Comparison of ENCODE assay signal across 10 cellular contexts in the genomic region with DNA sequence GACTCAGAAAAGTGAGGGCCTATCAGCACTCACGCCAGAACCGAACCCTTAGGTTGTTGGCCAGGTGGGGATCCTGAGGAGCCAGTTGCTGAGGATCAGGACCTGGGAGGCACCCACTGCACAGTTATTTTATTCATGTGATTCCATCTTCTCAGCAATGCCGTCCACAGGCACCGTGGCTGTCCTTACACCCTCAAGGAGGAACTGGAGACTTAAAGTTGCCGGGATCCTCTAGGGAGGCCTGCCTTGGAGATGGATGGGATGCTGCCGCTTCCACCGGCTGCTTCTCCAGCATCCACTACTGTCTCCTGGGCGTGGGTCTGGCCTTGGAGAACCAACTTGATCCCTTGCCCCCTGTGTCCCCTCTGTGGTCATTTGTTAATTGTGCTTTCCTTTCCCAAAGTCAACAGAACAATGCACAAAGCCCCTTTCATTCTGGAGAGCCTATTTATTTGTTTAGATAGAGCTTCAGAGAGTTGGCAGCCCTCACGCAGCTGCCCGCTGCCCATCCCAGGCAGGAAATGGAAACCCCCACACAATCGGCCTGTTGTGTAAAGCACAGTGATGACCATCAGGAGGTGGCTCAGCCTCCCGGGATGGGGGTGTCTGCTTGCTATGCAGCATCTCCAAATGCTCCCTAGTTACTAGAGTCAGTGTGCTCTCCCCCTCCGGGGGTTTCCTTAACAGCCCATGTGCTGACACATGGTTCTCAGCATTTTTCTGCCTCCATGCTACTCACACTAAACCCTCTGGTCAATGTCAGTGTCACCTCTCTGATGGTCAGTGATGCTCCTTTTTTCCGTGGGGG. TPM values are rescaled to one million over a fixed set of nuclear protein-coding genes. Genes with fewer than 3 reads are reported as not detected.
DNase-seq lines count a peak whose midpoint lies in the region; ATAC-seq lines count a peak whose summit lies in the region.
"Had no signal": no experiment of that assay in that cellular context is flagged by ENCODE, and none has a peak within 500 bp of the region (broad histone marks: within the 10 kb centered on the region; RNA-seq: fewer than 3 reads in every experiment).

No MANE protein-coding gene starts in this region.

- peaks cover 23% of the 10 kb centered on the region for H3K4me1 ChIP-seq in SJCRH30
- H3K4me1 ChIP-seq in HAP-1 = no peaks in the 10 kb centered on the region

- in situ Hi-C loops in HAP-1 (cut with MboI; ENCODE audit: low sequenced_read_pairs) = no loop called here

- H3K9me3 ChIP-seq in SJCRH30 (replicated peaks) (no peaks in the 10 kb centered on the region), HAP-1 (no peaks in the 10 kb centered on the region)

- DNase-seq in HT1080 (ENCODE audit: low read depth) (peak; percentile 83), SJCRH30 (peak; percentile 88 to 91), head of caudate nucleus (peak; percentile 28 to 88 (median 73)), sciatic nerve (ENCODE audit: low spot score) (no peak), D341Med (ENCODE audit: low spot score) (no peak), HAP-1 (ENCODE audit: low spot score in 2 of 2) (no peak)
- DNase-seq: NCI-H1048; NCI-H69; stimulated activated naive CD4-positive, alpha-beta T cell treated with Interleukin-2 at 50 U/mL for 16 hours had no signal

- H3K4me3 ChIP-seq in SJCRH30 (no peak overlapping the region), HAP-1 (no peak overlapping the region)

- H3K27me3 ChIP-seq in SJCRH30 (no peaks in the 10 kb centered on the region; the same call in 1 of the 2 replicates), HAP-1 (ENCODE audit: low read depth) (no peaks in the 10 kb centered on the region)

- ATAC-seq in sciatic nerve = peak; percentile 77
- ATAC-seq in GM19324 (IDR thresholded peaks at IDR 0.05; ENCODE audit: low FRiP score, unreplicated experiment) = no peak

- peak overlapping the region; percentile 49 for H3K27ac ChIP-seq in SJCRH30

- H3K36me3 ChIP-seq in SJCRH30 (no peaks in the 10 kb centered on the region), HAP-1 (replicated peaks) (no peaks in the 10 kb centered on the region)

- intact Hi-C loops in head of caudate nucleus (cut with DNase I) (no loop called here), sciatic nerve (cut with DNase I) (no loop called here)

RNA-seq across cellular contexts. Expression of gene IGFBP3, which starts 52.9 kb away (rescaled TPM):
- total RNA-seq in HT1080 (2014; rRNA removed; shearing (Covaris generic)) = not detected in 2 replicates
- polyA plus RNA-seq in HT1080 (2015; cell fraction: cytosol; rRNA removed) = 3.7 and 4.2 TPM in 2 replicates
- 5.1 and 5.7 TPM in 2 replicates for polyA plus RNA-seq in HT1080 (2015; cell fraction: nucleus; rRNA removed)
- 0.56 TPM in 1 of 2 replicates, not detected in the other for total RNA-seq in SJCRH30 (2014; rRNA removed; shearing (Covaris generic))
- total RNA-seq in sciatic nerve = 60.9 TPM

Comparison
In these comparisons a context has a peak if more than half of its experiments do, and no peak if none do; other contexts are left out.
1. DNase-seq: peak in HT1080 (single experiment), SJCRH30 (2 of 2) and head of caudate nucleus (42 of 42); none in sciatic nerve (single experiment), D341Med (single experiment) and HAP-1 (0 of 2).
2. RNA of gene IGFBP3, which starts 52.9 kb away (total RNA-seq): 60.9 TPM in sciatic nerve (single experiment); not detected in HT1080 and 0.56 TPM in SJCRH30; every median in the first group is over 10 times any median in the second.